1 cellular context compared by ENCODE assay signal in genomic region chrX:33272986-33273385, GRCh38.
TF ChIP-seq lines count a peak whose summit lies in the region.

No MANE protein-coding gene starts in this region.

TF ChIP-seq in endothelial cell of umbilical vein, 7 proteins besides CTCF, POLR2A, EP300 and RAD21:
- TF ChIP-seq, protein P1, sequence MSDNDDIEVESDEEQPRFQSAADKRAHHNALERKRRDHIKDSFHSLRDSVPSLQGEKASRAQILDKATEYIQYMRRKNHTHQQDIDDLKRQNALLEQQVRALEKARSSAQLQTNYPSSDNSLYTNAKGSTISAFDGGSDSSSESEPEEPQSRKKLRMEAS (IDR thresholded peaks at IDR 0.05; ENCODE audit: insufficient read depth, insufficient read length): no peak
- TF ChIP-seq GATA2 (IDR thresholded peaks at IDR 0.05; ENCODE audit: insufficient read depth, insufficient read length, low read depth, low read length) (no peak), POLR2AphosphoS5 (IDR thresholded peaks at IDR 0.05; ENCODE audit: insufficient read depth, low read depth, low read length) (no peak), FOS (IDR thresholded peaks at IDR 0.05; ENCODE audit: borderline replicate concordance, insufficient read depth, low read length) (no peak), JUN (IDR thresholded peaks at IDR 0.05; ENCODE audit: borderline replicate concordance, insufficient read depth, insufficient read length, low read depth) (no peak), MYC (IDR thresholded peaks at IDR 0.05; ENCODE audit: low read depth, low read length) (no peak), EZH2 (IDR thresholded peaks at IDR 0.05; ENCODE audit: borderline replicate concordance, low read depth, low read length, severe bottlenecking) (no peak)
TF ChIP-seq in endothelial cell of umbilical vein: peak in this region for 0.
